1 cellular context compared by ENCODE assay signal in genomic region chr3:9912294-9912935, GRCh38.
A peak's percentile ranks its signal among the peaks of the same experiment; 100 is the strongest.
TF ChIP-seq lines count a peak whose summit lies in the region.

No MANE protein-coding gene starts in this region.

TF ChIP-seq in K562, 482 proteins besides CTCF, POLR2A, EP300 and RAD21 (continued from another document and continues in another):
- TF ChIP-seq, protein P1, sequence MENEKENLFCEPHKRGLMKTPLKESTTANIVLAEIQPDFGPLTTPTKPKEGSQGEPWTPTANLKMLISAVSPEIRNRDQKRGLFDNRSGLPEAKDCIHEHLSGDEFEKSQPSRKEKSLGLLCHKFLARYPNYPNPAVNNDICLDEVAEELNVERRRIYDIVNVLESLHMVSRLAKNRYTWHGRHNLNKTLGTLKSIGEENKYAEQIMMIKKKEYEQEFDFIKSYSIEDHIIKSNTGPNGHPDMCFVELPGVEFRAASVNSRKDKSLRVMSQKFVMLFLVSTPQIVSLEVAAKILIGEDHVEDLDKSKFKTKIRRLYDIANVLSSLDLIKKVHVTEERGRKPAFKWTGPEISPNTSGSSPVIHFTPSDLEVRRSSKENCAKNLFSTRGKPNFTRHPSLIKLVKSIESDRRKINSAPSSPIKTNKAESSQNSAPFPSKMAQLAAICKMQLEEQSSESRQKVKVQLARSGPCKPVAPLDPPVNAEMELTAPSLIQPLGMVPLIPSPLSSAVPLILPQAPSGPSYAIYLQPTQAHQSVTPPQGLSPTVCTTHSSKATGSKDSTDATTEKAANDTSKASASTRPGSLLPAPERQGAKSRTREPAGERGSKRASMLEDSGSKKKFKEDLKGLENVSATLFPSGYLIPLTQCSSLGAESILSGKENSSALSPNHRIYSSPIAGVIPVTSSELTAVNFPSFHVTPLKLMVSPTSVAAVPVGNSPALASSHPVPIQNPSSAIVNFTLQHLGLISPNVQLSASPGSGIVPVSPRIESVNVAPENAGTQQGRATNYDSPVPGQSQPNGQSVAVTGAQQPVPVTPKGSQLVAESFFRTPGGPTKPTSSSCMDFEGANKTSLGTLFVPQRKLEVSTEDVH (IDR thresholded peaks at IDR 0.05; ENCODE audit: low read depth, partially characterized antibody) = no peak
- TF ChIP-seq, protein P2, sequence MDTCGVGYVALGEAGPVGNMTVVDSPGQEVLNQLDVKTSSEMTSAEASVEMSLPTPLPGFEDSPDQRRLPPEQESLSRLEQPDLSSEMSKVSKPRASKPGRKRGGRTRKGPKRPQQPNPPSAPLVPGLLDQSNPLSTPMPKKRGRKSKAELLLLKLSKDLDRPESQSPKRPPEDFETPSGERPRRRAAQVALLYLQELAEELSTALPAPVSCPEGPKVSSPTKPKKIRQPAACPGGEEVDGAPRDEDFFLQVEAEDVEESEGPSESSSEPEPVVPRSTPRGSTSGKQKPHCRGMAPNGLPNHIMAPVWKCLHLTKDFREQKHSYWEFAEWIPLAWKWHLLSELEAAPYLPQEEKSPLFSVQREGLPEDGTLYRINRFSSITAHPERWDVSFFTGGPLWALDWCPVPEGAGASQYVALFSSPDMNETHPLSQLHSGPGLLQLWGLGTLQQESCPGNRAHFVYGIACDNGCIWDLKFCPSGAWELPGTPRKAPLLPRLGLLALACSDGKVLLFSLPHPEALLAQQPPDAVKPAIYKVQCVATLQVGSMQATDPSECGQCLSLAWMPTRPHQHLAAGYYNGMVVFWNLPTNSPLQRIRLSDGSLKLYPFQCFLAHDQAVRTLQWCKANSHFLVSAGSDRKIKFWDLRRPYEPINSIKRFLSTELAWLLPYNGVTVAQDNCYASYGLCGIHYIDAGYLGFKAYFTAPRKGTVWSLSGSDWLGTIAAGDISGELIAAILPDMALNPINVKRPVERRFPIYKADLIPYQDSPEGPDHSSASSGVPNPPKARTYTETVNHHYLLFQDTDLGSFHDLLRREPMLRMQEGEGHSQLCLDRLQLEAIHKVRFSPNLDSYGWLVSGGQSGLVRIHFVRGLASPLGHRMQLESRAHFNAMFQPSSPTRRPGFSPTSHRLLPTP (IDR thresholded peaks at IDR 0.05; ENCODE audit: borderline replicate concordance, extremely low read depth, insufficient read length) = no peak
- TF ChIP-seq THRA (IDR thresholded peaks at IDR 0.05) (no peak), SIX5 (IDR thresholded peaks at IDR 0.05; ENCODE audit: borderline replicate concordance in 1 of 2, insufficient read depth in 1 of 2, low read depth in 1 of 2, low read length in 2 of 2) (no peak), MECOM (CRISPR knock-in tag; IDR thresholded peaks at IDR 0.05) (no peak), YY1 (IDR thresholded peaks at IDR 0.05; ENCODE audit: borderline replicate concordance in 1 of 3, control insufficient read depth in 1 of 3, extremely low read depth in 1 of 3, insufficient read depth in 3 of 3, insufficient read length in 1 of 3, insufficient replicate concordance in 2 of 3, low read depth in 1 of 3, low read length in 2 of 3) (peak in 1 of 3 experiments; percentile 76), TAF9B (IDR thresholded peaks at IDR 0.05; ENCODE audit: partially characterized antibody) (no peak), DDX20 (tag; IDR thresholded peaks at IDR 0.05; ENCODE audit: low read depth) (no peak), POU5F1 (IDR thresholded peaks at IDR 0.05; ENCODE audit: borderline replicate concordance, low read depth, low read length, partially characterized antibody) (no peak), ZNF140 (CRISPR knock-in tag; IDR thresholded peaks at IDR 0.05) (no peak), ZBTB17 (CRISPR knock-in tag; IDR thresholded peaks at IDR 0.05) (no peak), NCOA6 (IDR thresholded peaks at IDR 0.05) (no peak), SMARCA4 (IDR thresholded peaks at IDR 0.05) (peak; percentile 78; the same call in 1 of the 2 replicates), ARHGAP35 (IDR thresholded peaks at IDR 0.05; ENCODE audit: partially characterized antibody) (no peak), HOXB6 (CRISPR knock-in tag; IDR thresholded peaks at IDR 0.05; ENCODE audit: borderline replicate concordance) (no peak), ZBED1 (IDR thresholded peaks at IDR 0.05) (no peak), TCF3 (CRISPR knock-in tag; IDR thresholded peaks at IDR 0.05) (no peak), TSHZ1 (CRISPR knock-in tag; IDR thresholded peaks at IDR 0.05) (no peak), NEUROD1 (IDR thresholded peaks at IDR 0.05; ENCODE audit: borderline replicate concordance, low read depth, low read length, partially characterized antibody) (no peak), PRPF4 (IDR thresholded peaks at IDR 0.05; ENCODE audit: insufficient read depth, low read depth, low read length, poor library complexity, severe bottlenecking) (no peak), TAL1 (IDR thresholded peaks at IDR 0.05) (no peak), ZSCAN29 (IDR thresholded peaks at IDR 0.05) (no peak), SP2 (IDR thresholded peaks at IDR 0.05; ENCODE audit: extremely low read depth, low read depth, low read length, poor library complexity, severe bottlenecking) (no peak), PTBP1 (IDR thresholded peaks at IDR 0.05; ENCODE audit: low read depth, low read length) (no peak), RUNX1 (IDR thresholded peaks at IDR 0.05; ENCODE audit: low read depth) (no peak), THRB (CRISPR knock-in tag; conservative IDR thresholded peaks at IDR 0.05) (no peak), CAMTA2 (CRISPR knock-in tag; conservative IDR thresholded peaks at IDR 0.05) (no peak), SMAD3 (CRISPR knock-in tag; conservative IDR thresholded peaks at IDR 0.05) (no peak), ADNP (tag; IDR thresholded peaks at IDR 0.05) (no peak), ZNF133 (CRISPR knock-in tag; IDR thresholded peaks at IDR 0.05) (no peak), HMG20B (CRISPR knock-in tag; IDR thresholded peaks at IDR 0.05) (no peak), MYBL2 (IDR thresholded peaks at IDR 0.05; ENCODE audit: low read depth) (no peak), MYBL2 (CRISPR knock-in tag; IDR thresholded peaks at IDR 0.05; ENCODE audit: borderline replicate concordance) (no peak), GABPA (tag; conservative IDR thresholded peaks at IDR 0.05; ENCODE audit: low read depth) (0 out of 2 replicates have a peak, but pooled peaks have one; percentile 31), COPS2 (conservative IDR thresholded peaks at IDR 0.05) (no peak), UBTF (IDR thresholded peaks at IDR 0.05; ENCODE audit: borderline replicate concordance in 1 of 2, low read depth in 2 of 2, low read length in 2 of 2) (no peak), BRD4 (IDR thresholded peaks at IDR 0.05) (no peak), ZNF583 (CRISPR knock-in tag; IDR thresholded peaks at IDR 0.05) (no peak), STAT5A (IDR thresholded peaks at IDR 0.05; ENCODE audit: borderline replicate concordance, low read length) (no peak), VEZF1 (CRISPR knock-in tag; IDR thresholded peaks at IDR 0.05) (peak; percentile 15; the same call in 1 of the 2 replicates), KAT7 (CRISPR knock-in tag; IDR thresholded peaks at IDR 0.05; ENCODE audit: borderline replicate concordance) (no peak), THAP7 (CRISPR knock-in tag; IDR thresholded peaks at IDR 0.05) (no peak), ZNF830 (CRISPR knock-in tag; IDR thresholded peaks at IDR 0.05) (no peak), ARID2 (IDR thresholded peaks at IDR 0.05) (no peak), HIVEP1 (CRISPR knock-in tag; IDR thresholded peaks at IDR 0.05) (no peak)
- TF ChIP-seq, protein P3, sequence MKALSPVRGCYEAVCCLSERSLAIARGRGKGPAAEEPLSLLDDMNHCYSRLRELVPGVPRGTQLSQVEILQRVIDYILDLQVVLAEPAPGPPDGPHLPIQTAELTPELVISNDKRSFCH (CRISPR knock-in tag; IDR thresholded peaks at IDR 0.05) = no peak
- TF ChIP-seq, protein P3 (tag; IDR thresholded peaks at IDR 0.05) = no peak
- TF ChIP-seq, protein P4, sequence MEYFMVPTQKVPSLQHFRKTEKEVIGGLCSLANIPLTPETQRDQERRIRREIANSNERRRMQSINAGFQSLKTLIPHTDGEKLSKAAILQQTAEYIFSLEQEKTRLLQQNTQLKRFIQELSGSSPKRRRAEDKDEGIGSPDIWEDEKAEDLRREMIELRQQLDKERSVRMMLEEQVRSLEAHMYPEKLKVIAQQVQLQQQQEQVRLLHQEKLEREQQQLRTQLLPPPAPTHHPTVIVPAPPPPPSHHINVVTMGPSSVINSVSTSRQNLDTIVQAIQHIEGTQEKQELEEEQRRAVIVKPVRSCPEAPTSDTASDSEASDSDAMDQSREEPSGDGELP (CRISPR knock-in tag; IDR thresholded peaks at IDR 0.05; ENCODE audit: borderline replicate concordance) = peak; percentile 52
